In genomic region chr9:74499770-74500583, GRCh38 we compare ENCODE assay signal across 11 cellular contexts. TPM values are rescaled to one million over a fixed set of nuclear protein-coding genes. Genes with fewer than 3 reads are reported as not detected.
DNase-seq lines count a peak whose midpoint lies in the region; ATAC-seq, FAIRE-seq and TF ChIP-seq lines count a peak whose summit lies in the region.
"Had no signal": no experiment of that assay in that cellular context is flagged by ENCODE, and none has a peak within 500 bp of the region (broad histone marks: within the 10 kb centered on the region; RNA-seq: fewer than 3 reads in every experiment).

No MANE protein-coding gene starts in this region.

- H3K9me3 Mint-ChIP-seq in activated CD4-positive, alpha-beta T cell treated with anti-CD3 and anti-CD28 coated beads for 36 hours (ENCODE audit: low read depth) = no peaks in the 10 kb centered on the region

- H3K9me3 ChIP-seq in stomach (no peaks in the 10 kb centered on the region), MG63 (no peaks in the 10 kb centered on the region)
- H3K9me3 ChIP-seq: A549 had no signal

- peaks cover 20% of the 10 kb centered on the region for H3K4me1 Mint-ChIP-seq in activated CD4-positive, alpha-beta T cell treated with anti-CD3 and anti-CD28 coated beads for 36 hours

- no peaks in the 10 kb centered on the region for H3K36me3 ChIP-seq in brain microvascular endothelial cell (replicated peaks)
- no peaks in the 10 kb centered on the region for H3K36me3 ChIP-seq in stomach
- no peaks in the 10 kb centered on the region for H3K36me3 ChIP-seq in MG63

- WGBS in stomach, 5 donors = 6 to 10% (median 7%) methylated on average over 32 of the region's 32 CpGs

- POLR2A ChIA-PET in activated CD4-positive, alpha-beta T cell treated with anti-CD3 and anti-CD28 coated beads for 36 hours (lab: Charles Lee) = no interaction called here

- no peak overlapping the region for H3K27ac Mint-ChIP-seq in activated CD4-positive, alpha-beta T cell treated with anti-CD3 and anti-CD28 coated beads for 36 hours

- no peak for FAIRE-seq in GM19239 (lab: Jason Lieb, UNC)
- FAIRE-seq: A549 had no signal

- H3K4me3 ChIP-seq in brain microvascular endothelial cell (ENCODE audit: low read depth, low read length) (peak overlapping the region; percentile 66), stomach (peak overlapping the region; percentile 48 to 83 (median 66)), MG63 (no peak overlapping the region)
- H3K4me3 ChIP-seq: A549 had no signal

- no peak for TF ChIP-seq CTCF in brain microvascular endothelial cell (IDR thresholded peaks at IDR 0.05; ENCODE audit: low read depth, low read length, missing control alignments)
- TF ChIP-seq CTCF in stomach (IDR thresholded peaks at IDR 0.05) = no peak

- no peak for TF ChIP-seq POLR2A in stomach (IDR thresholded peaks at IDR 0.05)

- in situ Hi-C loops in brain microvascular endothelial cell (cut with HindIII; ENCODE audit: low pct_ligation_motif_present, low sequenced_read_pairs) = no loop called here

- H3K36me3 Mint-ChIP-seq in activated CD4-positive, alpha-beta T cell treated with anti-CD3 and anti-CD28 coated beads for 36 hours (ENCODE audit: low read depth) = no peaks in the 10 kb centered on the region

- CTCF ChIA-PET in activated CD4-positive, alpha-beta T cell treated with anti-CD3 and anti-CD28 coated beads for 36 hours (lab: Charles Lee) = interaction anchor here (0.6 to 1.4 kb wide), 3 partner anchors 9 to 1549 kb away, joined by 3 read pairs; no protein-coding TSS in a partner anchor

- TF ChIP-seq EP300 in stomach (IDR thresholded peaks at IDR 0.05) = no peak

- H3K4me3 Mint-ChIP-seq in activated CD4-positive, alpha-beta T cell treated with anti-CD3 and anti-CD28 coated beads for 36 hours = no peak overlapping the region

- peaks cover 10 to 46% (median 41%) of the 10 kb centered on the region in 4 donors for H3K4me1 ChIP-seq in stomach

- intact Hi-C loops in activated CD4-positive, alpha-beta T cell treated with anti-CD3 and anti-CD28 coated beads for 36 hours (cut with DNase I, micrococcal nuclease) = no loop called here
- intact Hi-C loops in stomach (cut with DNase I; ENCODE audit: low total_unique reads) = no loop called here

- ATAC-seq in activated CD4-positive, alpha-beta T cell treated with anti-CD3 and anti-CD28 coated beads for 36 hours = no peak
- no peak for ATAC-seq in HG02970 (IDR thresholded peaks at IDR 0.05; ENCODE audit: low FRiP score, unreplicated experiment)
- ATAC-seq: A549 had no signal

- H3K27me3 ChIP-seq in brain microvascular endothelial cell (replicated peaks) (peaks cover 45% of the 10 kb centered on the region), layer of hippocampus (ENCODE audit: control insufficient read depth, insufficient read depth, low read length) (peaks cover 8% of the 10 kb centered on the region), stomach (peaks cover 18 to 57% (median 50%) of the 10 kb centered on the region in 3 donors), MG63 (peaks cover 2% of the 10 kb centered on the region; the same call in 1 of the 2 replicates)

- H3K27ac ChIP-seq in brain microvascular endothelial cell (no peak overlapping the region), layer of hippocampus (ENCODE audit: low read depth, low read length) (peak overlapping the region; percentile 2), stomach (peak overlapping the region in 1 of 5 donors; percentile 4)
- H3K27ac ChIP-seq: A549 had no signal

- H3K27me3 Mint-ChIP-seq in activated CD4-positive, alpha-beta T cell treated with anti-CD3 and anti-CD28 coated beads for 36 hours = peaks cover 47% of the 10 kb centered on the region

- DNase-seq in activated CD4-positive, alpha-beta T cell treated with anti-CD3 and anti-CD28 coated beads for 36 hours = peak; percentile 5
- no peak for DNase-seq in activated CD4-positive, alpha-beta T cell treated with anti-CD3 and anti-CD28 coated beads, Interleukin-2, amount 50 U/mL, for 1 hour
- no peak for DNase-seq in brain microvascular endothelial cell
- DNase-seq in stomach = no peak
- DNase-seq in GM19239 (ENCODE audit: insufficient read length, low spot score) = no peak
- DNase-seq in MG63 = no peak
- DNase-seq: activated CD4-positive, CD25-positive, alpha-beta regulatory T cell; NCI-H524 treated with DMSO at 0.1 percent for 48 hours had no signal

RNA-seq across cellular contexts. Expression of gene RORB, which starts 2.8 kb away (rescaled TPM):
- total RNA-seq in activated CD4-positive, alpha-beta T cell treated with anti-CD3 and anti-CD28 coated beads for 36 hours = under 1 TPM in 1 of 2 experiments, not detected in 1; 0.05 TPM
- under 1 TPM in 4 of 5 donors, not detected in 1; 0.43 to 0.58 (median 0.57) TPM for total RNA-seq in stomach
- polyA plus RNA-seq in stomach = under 1 TPM; 0.08 to 0.92 (median 0.19) TPM
- not detected in 2 replicates for total RNA-seq in MG63 (2014; rRNA removed; shearing (Covaris generic); ENCODE audit: low replicate concordance)
- polyA plus RNA-seq: A549 had no signal
